ENCODE assay signal across 8 cellular contexts in genomic region chr14:103528512-103529382, GRCh38. TPM values are rescaled to one million over a fixed set of nuclear protein-coding genes. Genes with fewer than 3 reads are reported as not detected.
DNase-seq lines count a peak whose midpoint lies in the region; ATAC-seq, FAIRE-seq and TF ChIP-seq lines count a peak whose summit lies in the region.

TRMT61A (plus strand) TSS chr14:103529196; CDS start chr14:103529979, 783 bp downstream.

- TF ChIP-seq CTCF in AG09319 (IDR thresholded peaks at IDR 0.05; ENCODE audit: low read depth, low read length) = no peak

- FAIRE-seq in RCC 7860 (lab: Jason Lieb, UNC) = no peak

- H3K36me3 Mint-ChIP-seq in activated T-helper 17 cell treated with anti-CD3 and anti-CD28 coated beads, Interleukin-2, amount 50 U/mL, for 72 hours (ENCODE audit: low read depth) = peaks cover 9% of the 10 kb centered on the region
- peaks cover 0 to 2% (median 0%) of the 10 kb centered on the region in 3 donors for H3K36me3 Mint-ChIP-seq in naive thymus-derived CD8-positive, alpha-beta T cell
- H3K36me3 Mint-ChIP-seq in stimulated activated naive B cell treated with anti-CD40 and anti-IgM and Interleukin-4, amounts not matched to agents 10 μg/mL and 1 μg/mL and 100 μg/mL, for 72 hours = peaks cover 20 to 23% of the 10 kb centered on the region in 2 donors

- H3K9me3 Mint-ChIP-seq in activated T-helper 17 cell treated with anti-CD3 and anti-CD28 coated beads, Interleukin-2, amount 50 U/mL, for 72 hours = no peaks in the 10 kb centered on the region
- no peaks in the 10 kb centered on the region for H3K9me3 Mint-ChIP-seq in naive thymus-derived CD8-positive, alpha-beta T cell
- H3K9me3 Mint-ChIP-seq in stimulated activated naive B cell treated with anti-CD40 and anti-IgM and Interleukin-4, amounts not matched to agents 10 μg/mL and 1 μg/mL and 100 μg/mL, for 72 hours = no peaks in the 10 kb centered on the region

- DNase-seq in AG09319 (ENCODE audit: extremely low read depth, low read depth) (peak; percentile 78), KG1 (lab: John Stamatoyannopoulos, UW) (peak; percentile 13), RCC 7860 (ENCODE audit: low spot score) (peak; percentile 62), fibroblast of gingiva (ENCODE audit: low read depth) (peak; percentile 95)
- peak; percentile 61 to 86 (median 74) for DNase-seq in naive thymus-derived CD8-positive, alpha-beta T cell
- DNase-seq in stimulated activated naive B cell treated with anti-CD40 and anti-IgM and Interleukin-4, amounts not matched to agents 10 μg/mL and 1 μg/mL and 100 μg/mL, for 72 hours = peak; percentile 54

- peak; percentile 64 for ATAC-seq in GM19372 (IDR thresholded peaks at IDR 0.05; ENCODE audit: low read depth, unreplicated experiment)
- ATAC-seq in activated T-helper 17 cell treated with anti-CD3 and anti-CD28 coated beads, Interleukin-2, amount 50 U/mL, for 72 hours (replicated peaks) = peak; percentile 69
- ATAC-seq in naive thymus-derived CD8-positive, alpha-beta T cell = peak; percentile 92
- peak; percentile 31 to 41 for ATAC-seq in stimulated activated naive B cell treated with anti-CD40 and anti-IgM and Interleukin-4, amounts not matched to agents 10 μg/mL and 1 μg/mL and 100 μg/mL, for 72 hours (replicated peaks)

- peak within 1 kb of the TSS; percentile 91 for H3K4me3 Mint-ChIP-seq in activated T-helper 17 cell treated with anti-CD3 and anti-CD28 coated beads, Interleukin-2, amount 50 U/mL, for 72 hours
- H3K4me3 Mint-ChIP-seq in naive thymus-derived CD8-positive, alpha-beta T cell = peak within 1 kb of the TSS; percentile 88 to 95 (median 93)
- peak within 1 kb of the TSS; percentile 94 to 97 for H3K4me3 Mint-ChIP-seq in stimulated activated naive B cell treated with anti-CD40 and anti-IgM and Interleukin-4, amounts not matched to agents 10 μg/mL and 1 μg/mL and 100 μg/mL, for 72 hours

- POLR2A ChIA-PET in naive thymus-derived CD8-positive, alpha-beta T cell (lab: Charles Lee) = interaction anchor here (0.7 to 3.6 kb wide), 6 partner anchors 8 to 195 kb away, joined by 4 to 12 read pairs (median 6); partner anchors contain the start of genes BAG5 and EIF5

- H3K27ac Mint-ChIP-seq in activated T-helper 17 cell treated with anti-CD3 and anti-CD28 coated beads, Interleukin-2, amount 50 U/mL, for 72 hours = peak within 1 kb of the TSS; percentile 97
- H3K27ac Mint-ChIP-seq in naive thymus-derived CD8-positive, alpha-beta T cell = peak within 1 kb of the TSS; percentile 86 to 98 (median 96)
- H3K27ac Mint-ChIP-seq in stimulated activated naive B cell treated with anti-CD40 and anti-IgM and Interleukin-4, amounts not matched to agents 10 μg/mL and 1 μg/mL and 100 μg/mL, for 72 hours = peak within 1 kb of the TSS; percentile 96

- H3K4me1 Mint-ChIP-seq in activated T-helper 17 cell treated with anti-CD3 and anti-CD28 coated beads, Interleukin-2, amount 50 U/mL, for 72 hours = peaks cover 15% of the 10 kb centered on the region
- H3K4me1 Mint-ChIP-seq in naive thymus-derived CD8-positive, alpha-beta T cell = peaks cover 19 to 52% (median 42%) of the 10 kb centered on the region in 4 donors
- H3K4me1 Mint-ChIP-seq in stimulated activated naive B cell treated with anti-CD40 and anti-IgM and Interleukin-4, amounts not matched to agents 10 μg/mL and 1 μg/mL and 100 μg/mL, for 72 hours = peaks cover 44 to 63% of the 10 kb centered on the region in 2 donors

- no peaks in the 10 kb centered on the region for H3K27me3 Mint-ChIP-seq in activated T-helper 17 cell treated with anti-CD3 and anti-CD28 coated beads, Interleukin-2, amount 50 U/mL, for 72 hours
- peaks cover 0 to 3% (median 0%) of the 10 kb centered on the region in 5 donors for H3K27me3 Mint-ChIP-seq in naive thymus-derived CD8-positive, alpha-beta T cell
- no peaks in the 10 kb centered on the region for H3K27me3 Mint-ChIP-seq in stimulated activated naive B cell treated with anti-CD40 and anti-IgM and Interleukin-4, amounts not matched to agents 10 μg/mL and 1 μg/mL and 100 μg/mL, for 72 hours

RNA-seq across cellular contexts. Expression of gene TRMT61A, which starts in this region (rescaled TPM):
- 10 to 100 TPM in 1 of 2 donors, 1 to 10 TPM in 1; 7.0 to 17.2 TPM for total RNA-seq in activated T-helper 17 cell treated with anti-CD3 and anti-CD28 coated beads, Interleukin-2, amount 50 U/mL, for 72 hours
- 10 to 100 TPM; 15.3 to 16.7 TPM for total RNA-seq in naive thymus-derived CD8-positive, alpha-beta T cell
- 10 to 100 TPM in 1 of 3 donors, 1 to 10 TPM in 2; 6.7 to 11.2 (median 7.0) TPM for polyA plus RNA-seq in naive thymus-derived CD8-positive, alpha-beta T cell

Comparison
In these comparisons a context has a peak if more than half of its experiments do, and no peak if none do; other contexts are left out.
1. Peak in every context shown above with its lines: DNase-seq and ATAC-seq.
2. DNase-seq: peak in every context shown above with its lines; median percentile 95 in fibroblast of gingiva; 78 in AG09319; 74 in naive thymus-derived CD8-positive, alpha-beta T cell; 62 in RCC 7860; 54 in stimulated activated naive B cell treated with anti-CD40 and anti-IgM and Interleukin-4, amounts not matched to agents 10 μg/mL and 1 μg/mL and 100 μg/mL, for 72 hours; 13 in KG1.
3. ATAC-seq: peak in every context shown above with its lines; median percentile 92 in naive thymus-derived CD8-positive, alpha-beta T cell; 69 in activated T-helper 17 cell treated with anti-CD3 and anti-CD28 coated beads, Interleukin-2, amount 50 U/mL, for 72 hours; 64 in GM19372; 36 in stimulated activated naive B cell treated with anti-CD40 and anti-IgM and Interleukin-4, amounts not matched to agents 10 μg/mL and 1 μg/mL and 100 μg/mL, for 72 hours.